Comparison of ENCODE assay signal across 3 cellular contexts in the genomic region with DNA sequence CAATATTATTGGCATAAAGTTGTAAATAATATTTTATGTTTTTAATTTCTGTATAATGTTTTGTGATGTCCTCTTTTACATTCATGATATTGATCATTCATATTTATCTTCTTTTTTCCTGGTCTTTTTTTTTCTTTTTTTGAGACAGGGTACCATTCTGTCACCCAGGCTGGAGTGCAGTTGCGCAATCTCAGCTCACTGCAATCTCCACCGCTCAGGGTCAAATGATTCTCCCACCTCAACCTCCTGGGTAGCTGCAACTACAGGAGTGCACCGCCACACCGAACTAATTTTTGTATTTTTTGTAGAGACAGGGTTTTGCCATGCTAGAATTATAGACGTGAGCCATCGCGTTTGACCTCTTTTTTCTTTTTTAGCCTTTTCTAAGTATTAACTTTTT.
A peak's percentile ranks its signal among the peaks of the same experiment; 100 is the strongest.
TF ChIP-seq lines count a peak whose summit lies in the region.

No MANE protein-coding gene starts in this region.

TF ChIP-seq in HepG2, 621 proteins besides CTCF, POLR2A, EP300 and RAD21 (continues in another document):
- peak; percentile 91 for TF ChIP-seq CEBPB (IDR thresholded peaks at IDR 0.05; ENCODE audit: borderline replicate concordance, low read depth, low read length)
- no peak for TF ChIP-seq TEAD2 (CRISPR knock-in tag; IDR thresholded peaks at IDR 0.05)
- no peak for TF ChIP-seq MLX (CRISPR knock-in tag; IDR thresholded peaks at IDR 0.05)
- TF ChIP-seq ZBTB46 (CRISPR knock-in tag; IDR thresholded peaks at IDR 0.05; ENCODE audit: borderline replicate concordance) = no peak
- peak; percentile 88 for TF ChIP-seq CEBPG (CRISPR knock-in tag; IDR thresholded peaks at IDR 0.05)
- TF ChIP-seq, protein P1, sequence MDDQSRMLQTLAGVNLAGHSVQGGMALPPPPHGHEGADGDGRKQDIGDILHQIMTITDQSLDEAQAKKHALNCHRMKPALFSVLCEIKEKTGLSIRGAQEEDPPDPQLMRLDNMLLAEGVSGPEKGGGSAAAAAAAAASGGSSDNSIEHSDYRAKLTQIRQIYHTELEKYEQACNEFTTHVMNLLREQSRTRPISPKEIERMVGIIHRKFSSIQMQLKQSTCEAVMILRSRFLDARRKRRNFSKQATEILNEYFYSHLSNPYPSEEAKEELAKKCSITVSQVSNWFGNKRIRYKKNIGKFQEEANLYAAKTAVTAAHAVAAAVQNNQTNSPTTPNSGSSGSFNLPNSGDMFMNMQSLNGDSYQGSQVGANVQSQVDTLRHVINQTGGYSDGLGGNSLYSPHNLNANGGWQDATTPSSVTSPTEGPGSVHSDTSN (CRISPR knock-in tag; IDR thresholded peaks at IDR 0.05; ENCODE audit: borderline replicate concordance) = no peak
- TF ChIP-seq GMEB1 (CRISPR knock-in tag; IDR thresholded peaks at IDR 0.05; ENCODE audit: borderline replicate concordance) = no peak
- TF ChIP-seq, protein P2, sequence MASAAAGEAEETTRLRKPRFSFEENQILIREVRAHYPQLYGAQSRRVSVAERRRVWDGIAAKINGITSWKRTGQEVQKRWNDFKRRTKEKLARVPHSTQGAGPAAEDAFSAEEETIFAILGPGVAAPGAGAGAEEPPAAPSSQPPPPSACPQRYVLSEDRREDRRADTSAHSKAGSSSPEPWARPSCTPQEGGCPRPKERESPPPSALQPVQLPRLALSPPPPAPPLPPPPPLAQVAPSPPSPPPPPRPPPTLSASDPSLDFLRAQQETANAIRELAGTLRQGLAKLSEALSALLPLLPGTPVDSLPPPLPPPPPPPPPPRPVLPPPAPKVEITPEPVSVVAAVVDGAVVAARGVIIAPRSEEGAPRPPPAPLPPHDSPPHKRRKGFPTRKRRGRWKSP (CRISPR knock-in tag; IDR thresholded peaks at IDR 0.05) = no peak
- TF ChIP-seq SMC3 (IDR thresholded peaks at IDR 0.05; ENCODE audit: low read length) = no peak
- TF ChIP-seq SRSF1 (optimal IDR thresholded peaks at IDR 0.05; ENCODE audit: low read depth, low read length) = no peak
- no peak for TF ChIP-seq ZMYM3 (CRISPR knock-in tag; IDR thresholded peaks at IDR 0.05)
- TF ChIP-seq ZKSCAN8 (CRISPR knock-in tag; IDR thresholded peaks at IDR 0.05; ENCODE audit: borderline replicate concordance) = no peak

TF ChIP-seq in IMR-90, 13 proteins besides CTCF, POLR2A, EP300 and RAD21:
- TF ChIP-seq, protein P3, sequence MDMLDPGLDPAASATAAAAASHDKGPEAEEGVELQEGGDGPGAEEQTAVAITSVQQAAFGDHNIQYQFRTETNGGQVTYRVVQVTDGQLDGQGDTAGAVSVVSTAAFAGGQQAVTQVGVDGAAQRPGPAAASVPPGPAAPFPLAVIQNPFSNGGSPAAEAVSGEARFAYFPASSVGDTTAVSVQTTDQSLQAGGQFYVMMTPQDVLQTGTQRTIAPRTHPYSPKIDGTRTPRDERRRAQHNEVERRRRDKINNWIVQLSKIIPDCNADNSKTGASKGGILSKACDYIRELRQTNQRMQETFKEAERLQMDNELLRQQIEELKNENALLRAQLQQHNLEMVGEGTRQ (IDR thresholded peaks at IDR 0.05; ENCODE audit: low read depth, low read length) = no peak
- TF ChIP-seq MAFK (IDR thresholded peaks at IDR 0.05; ENCODE audit: low read depth, low read length) (no peak), MAZ (IDR thresholded peaks at IDR 0.05; ENCODE audit: borderline replicate concordance, low read depth, low read length) (no peak), CHD1 (IDR thresholded peaks at IDR 0.05; ENCODE audit: low read depth, low read length) (no peak), CEBPB (IDR thresholded peaks at IDR 0.05; ENCODE audit: low read depth, low read length) (peak; percentile 88), NFE2L2 (IDR thresholded peaks at IDR 0.05; ENCODE audit: low read depth, low read length) (no peak)

TF ChIP-seq in K562, 482 proteins besides CTCF, POLR2A, EP300 and RAD21:
- no peak for TF ChIP-seq HEY1 (CRISPR knock-in tag; IDR thresholded peaks at IDR 0.05; ENCODE audit: borderline replicate concordance)
- TF ChIP-seq CEBPG (CRISPR knock-in tag; IDR thresholded peaks at IDR 0.05) = no peak
- peak in 1 of 2 experiments; percentile 74; a peak in 2 of 4 replicates for TF ChIP-seq CEBPG (tag; conservative IDR thresholded peaks at IDR 0.05 in 1 of 2, IDR thresholded peaks at IDR 0.05 in 1 of 2)
- no peak for TF ChIP-seq TAL1 (IDR thresholded peaks at IDR 0.05)
- peak; percentile 79 for TF ChIP-seq CEBPB (tag; IDR thresholded peaks at IDR 0.05)
- no peak for TF ChIP-seq NFE2 (IDR thresholded peaks at IDR 0.05; ENCODE audit: low read depth)
